In genomic region chr2:19542796-19543195, GRCh38 we compare ENCODE assay signal across 16 cellular contexts.
DNase-seq lines count a peak whose midpoint lies in the region; ATAC-seq and TF ChIP-seq lines count a peak whose summit lies in the region.
"Had no signal": no experiment of that assay in that cellular context is flagged by ENCODE, and none has a peak within 500 bp of the region (broad histone marks: within the 10 kb centered on the region; RNA-seq: fewer than 3 reads in every experiment).

No MANE protein-coding gene starts in this region.

- H3K36me3 ChIP-seq in SK-N-SH (replicated peaks in 1 of 2; ENCODE audit: control insufficient read depth in 1 of 2, insufficient read depth in 2 of 2, low read length in 1 of 2) (no peaks in the 10 kb centered on the region), esophagus muscularis mucosa (no peaks in the 10 kb centered on the region), spleen (no peaks in the 10 kb centered on the region), heart right ventricle (no peaks in the 10 kb centered on the region)

- ATAC-seq in SK-N-SH treated with all-trans-retinoic acid at 6 μM for 48 hours (no peak), heart right ventricle (no peak)

- no peaks in the 10 kb centered on the region for H3K9me2 ChIP-seq in SK-N-SH

- DNase-seq in SK-N-SH (no peak), M059J (ENCODE audit: low read depth) (peak; percentile 56), esophagus muscularis mucosa (ENCODE audit: extremely low spot score) (peak; percentile 91), renal cortical epithelial cell (ENCODE audit: low read depth) (peak; percentile 13), spleen (no peak), heart right ventricle (no peak), AG20443 (ENCODE audit: low spot score) (no peak)
- DNase-seq: AML-193, Caco-2, DMS53, GOT3, KBM-7, MM.1S, NCI-H1105, NCI-H187 had no signal

- no peak overlapping the region for H3K4me3 ChIP-seq in SK-N-SH (ENCODE audit: low read depth in 2 of 2, low read length in 1 of 2)
- no peak overlapping the region for H3K4me3 ChIP-seq in esophagus muscularis mucosa
- no peak overlapping the region for H3K4me3 ChIP-seq in spleen
- no peak overlapping the region for H3K4me3 ChIP-seq in heart right ventricle

- no peak for TF ChIP-seq POLR2A in esophagus muscularis mucosa (IDR thresholded peaks at IDR 0.05; ENCODE audit: low read depth)
- TF ChIP-seq POLR2A in spleen (IDR thresholded peaks at IDR 0.05): no peak

- TF ChIP-seq RAD21 in SK-N-SH (IDR thresholded peaks at IDR 0.05; ENCODE audit: low read length): no peak

- intact Hi-C loops in esophagus muscularis mucosa (cut with DNase I) (no loop called here), spleen (cut with DNase I; ENCODE audit: low total_unique reads) (no loop called here), heart right ventricle (cut with DNase I) (no loop called here)

- TF ChIP-seq CTCF in SK-N-SH (IDR thresholded peaks at IDR 0.05) (no peak), esophagus muscularis mucosa (IDR thresholded peaks at IDR 0.05) (no peak), spleen (IDR thresholded peaks at IDR 0.05 in 8 of 11, conservative IDR thresholded peaks at IDR 0.05 in 3 of 11) (no peak), heart right ventricle (IDR thresholded peaks at IDR 0.05) (no peak)

- H3K9me3 ChIP-seq in SK-N-SH (no peaks in the 10 kb centered on the region), esophagus muscularis mucosa (no peaks in the 10 kb centered on the region), spleen (no peaks in the 10 kb centered on the region), heart right ventricle (no peaks in the 10 kb centered on the region)
- H3K9me3 ChIP-seq: Caco-2 had no signal

- H3K27me3 ChIP-seq in SK-N-SH (ENCODE audit: insufficient read depth): no peaks in the 10 kb centered on the region
- no peaks in the 10 kb centered on the region for H3K27me3 ChIP-seq in esophagus muscularis mucosa
- peaks cover 0 to under 1% (median 0%) of the 10 kb centered on the region in 7 donors for H3K27me3 ChIP-seq in spleen (replicated peaks in 1 of 7)
- H3K27me3 ChIP-seq in heart right ventricle: no peaks in the 10 kb centered on the region

- H3K4me1 ChIP-seq in SK-N-SH (ENCODE audit: control insufficient read depth in 1 of 2, insufficient read depth in 2 of 2, low read depth in 1 of 2, low read length in 1 of 2): peaks cover 0 to 9% of the 10 kb centered on the region in 2 experiments
- H3K4me1 ChIP-seq in esophagus muscularis mucosa: peaks cover 0 to 9% (median 8%) of the 10 kb centered on the region in 4 donors
- no peaks in the 10 kb centered on the region for H3K4me1 ChIP-seq in spleen
- H3K4me1 ChIP-seq in heart right ventricle: peaks cover 0 to 16% (median 6%) of the 10 kb centered on the region in 9 donors

- no peak overlapping the region for H3K4me2 ChIP-seq in SK-N-SH

- peaks cover 12% of the 10 kb centered on the region for H3F3A ChIP-seq in SK-N-SH (replicated peaks; ENCODE audit: insufficient read depth)

- no peak overlapping the region for H3K9ac ChIP-seq in SK-N-SH

- H3K27ac ChIP-seq in SK-N-SH (ENCODE audit: low read depth in 2 of 2, low read length in 1 of 2): no peak overlapping the region
- H3K27ac ChIP-seq in esophagus muscularis mucosa (replicated peaks in 1 of 4): no peak overlapping the region
- no peak overlapping the region for H3K27ac ChIP-seq in spleen
- no peak overlapping the region for H3K27ac ChIP-seq in heart right ventricle

- CTCF ChIA-PET in SK-N-SH (lab: Yijun Ruan, JAX): no interaction called here

- no peaks in the 10 kb centered on the region for H4K20me1 ChIP-seq in SK-N-SH (ENCODE audit: insufficient read depth)

- POLR2A ChIA-PET in SK-N-SH (lab: Yijun Ruan, JAX): interaction anchor here (0.6 kb wide), 1 partner anchor 795 kb away, joined by 4 read pairs; no protein-coding TSS in a partner anchor

- WGBS in SK-N-SH (ENCODE audit: low lambda C conversion rate): 58% methylated on average over 5 of the region's 5 CpGs
- WGBS in esophagus muscularis mucosa: 85% methylated on average over 5 of the region's 5 CpGs
- 72 to 88% (median 82%) methylated on average over 5 of the region's 5 CpGs for WGBS in spleen, 5 donors
- WGBS in heart right ventricle, 2 donors: 70 to 82% methylated on average over 5 of the region's 5 CpGs

- no peak for TF ChIP-seq EP300 in SK-N-SH (IDR thresholded peaks at IDR 0.05; ENCODE audit: borderline replicate concordance in 1 of 2, low read depth in 1 of 2, low read length in 1 of 2)
- TF ChIP-seq EP300 in esophagus muscularis mucosa (IDR thresholded peaks at IDR 0.05): no peak

- H2AFZ ChIP-seq in SK-N-SH (ENCODE audit: low read depth): no peak overlapping the region

- H3K79me2 ChIP-seq in SK-N-SH (ENCODE audit: insufficient read depth): no peaks in the 10 kb centered on the region

TF ChIP-seq in SK-N-SH treated with all-trans-retinoic acid at 6 μM for 48 hours, 23 proteins besides CTCF, POLR2A, EP300 and RAD21:
- TF ChIP-seq ISL1 (CRISPR knock-in tag; IDR thresholded peaks at IDR 0.05) (0 out of 2 replicates have a peak, but pooled peaks have one; percentile 12), PPARA (CRISPR knock-in tag; IDR thresholded peaks at IDR 0.05; ENCODE audit: borderline replicate concordance) (no peak)

TF ChIP-seq in SK-N-SH, 30 proteins besides CTCF, POLR2A, EP300 and RAD21:
- no peak for TF ChIP-seq YY1 (IDR thresholded peaks at IDR 0.05; ENCODE audit: low read depth)
- TF ChIP-seq RFX5 (IDR thresholded peaks at IDR 0.05; ENCODE audit: low read length): no peak
- TF ChIP-seq RXRA (IDR thresholded peaks at IDR 0.05; ENCODE audit: borderline replicate concordance, low read depth): no peak
- TF ChIP-seq, protein P1, sequence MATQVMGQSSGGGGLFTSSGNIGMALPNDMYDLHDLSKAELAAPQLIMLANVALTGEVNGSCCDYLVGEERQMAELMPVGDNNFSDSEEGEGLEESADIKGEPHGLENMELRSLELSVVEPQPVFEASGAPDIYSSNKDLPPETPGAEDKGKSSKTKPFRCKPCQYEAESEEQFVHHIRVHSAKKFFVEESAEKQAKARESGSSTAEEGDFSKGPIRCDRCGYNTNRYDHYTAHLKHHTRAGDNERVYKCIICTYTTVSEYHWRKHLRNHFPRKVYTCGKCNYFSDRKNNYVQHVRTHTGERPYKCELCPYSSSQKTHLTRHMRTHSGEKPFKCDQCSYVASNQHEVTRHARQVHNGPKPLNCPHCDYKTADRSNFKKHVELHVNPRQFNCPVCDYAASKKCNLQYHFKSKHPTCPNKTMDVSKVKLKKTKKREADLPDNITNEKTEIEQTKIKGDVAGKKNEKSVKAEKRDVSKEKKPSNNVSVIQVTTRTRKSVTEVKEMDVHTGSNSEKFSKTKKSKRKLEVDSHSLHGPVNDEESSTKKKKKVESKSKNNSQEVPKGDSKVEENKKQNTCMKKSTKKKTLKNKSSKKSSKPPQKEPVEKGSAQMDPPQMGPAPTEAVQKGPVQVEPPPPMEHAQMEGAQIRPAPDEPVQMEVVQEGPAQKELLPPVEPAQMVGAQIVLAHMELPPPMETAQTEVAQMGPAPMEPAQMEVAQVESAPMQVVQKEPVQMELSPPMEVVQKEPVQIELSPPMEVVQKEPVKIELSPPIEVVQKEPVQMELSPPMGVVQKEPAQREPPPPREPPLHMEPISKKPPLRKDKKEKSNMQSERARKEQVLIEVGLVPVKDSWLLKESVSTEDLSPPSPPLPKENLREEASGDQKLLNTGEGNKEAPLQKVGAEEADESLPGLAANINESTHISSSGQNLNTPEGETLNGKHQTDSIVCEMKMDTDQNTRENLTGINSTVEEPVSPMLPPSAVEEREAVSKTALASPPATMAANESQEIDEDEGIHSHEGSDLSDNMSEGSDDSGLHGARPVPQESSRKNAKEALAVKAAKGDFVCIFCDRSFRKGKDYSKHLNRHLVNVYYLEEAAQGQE (IDR thresholded peaks at IDR 0.05; ENCODE audit: low read depth, low read length): no peak
- TF ChIP-seq, protein P2, sequence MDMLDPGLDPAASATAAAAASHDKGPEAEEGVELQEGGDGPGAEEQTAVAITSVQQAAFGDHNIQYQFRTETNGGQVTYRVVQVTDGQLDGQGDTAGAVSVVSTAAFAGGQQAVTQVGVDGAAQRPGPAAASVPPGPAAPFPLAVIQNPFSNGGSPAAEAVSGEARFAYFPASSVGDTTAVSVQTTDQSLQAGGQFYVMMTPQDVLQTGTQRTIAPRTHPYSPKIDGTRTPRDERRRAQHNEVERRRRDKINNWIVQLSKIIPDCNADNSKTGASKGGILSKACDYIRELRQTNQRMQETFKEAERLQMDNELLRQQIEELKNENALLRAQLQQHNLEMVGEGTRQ (IDR thresholded peaks at IDR 0.05; ENCODE audit: borderline replicate concordance, low read depth, low read length): no peak
- TF ChIP-seq, protein P3, sequence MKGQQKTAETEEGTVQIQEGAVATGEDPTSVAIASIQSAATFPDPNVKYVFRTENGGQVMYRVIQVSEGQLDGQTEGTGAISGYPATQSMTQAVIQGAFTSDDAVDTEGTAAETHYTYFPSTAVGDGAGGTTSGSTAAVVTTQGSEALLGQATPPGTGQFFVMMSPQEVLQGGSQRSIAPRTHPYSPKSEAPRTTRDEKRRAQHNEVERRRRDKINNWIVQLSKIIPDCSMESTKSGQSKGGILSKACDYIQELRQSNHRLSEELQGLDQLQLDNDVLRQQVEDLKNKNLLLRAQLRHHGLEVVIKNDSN (IDR thresholded peaks at IDR 0.05; ENCODE audit: borderline replicate concordance, low read depth): no peak

Comparison
In these comparisons a context has a peak if more than half of its experiments do, and no peak if none do; other contexts are left out.
1. DNase-seq: peak in M059J (single experiment), esophagus muscularis mucosa (single experiment) and renal cortical epithelial cell (single experiment); none in SK-N-SH (single experiment), spleen (single experiment), heart right ventricle (0 of 2) and AG20443 (single experiment).